ENCODE assay signal across 16 cellular contexts in genomic region chr22:21104126-21104691, GRCh38. TPM values are rescaled to one million over a fixed set of nuclear protein-coding genes. Genes with fewer than 3 reads are reported as not detected.
"Had no signal": no experiment of that assay in that cellular context is flagged by ENCODE, and none has a peak within 500 bp of the region (broad histone marks: within the 10 kb centered on the region; RNA-seq: fewer than 3 reads in every experiment).

No MANE protein-coding gene starts in this region.

- H3K36me3 Mint-ChIP-seq: natural killer cell treated with Interleukin-12 subunit alpha and Interleukin-12 subunit beta and Interleukin-15 and Interleukin-18, amount 100 ng/mL, for 72 hours had no signal

- DNase-seq: activated CD4-positive, alpha-beta T cell treated with anti-CD3 and anti-CD28 coated beads, Interleukin-2, amount 10 ng/mL, durations not matched to agents 7 days and 5 days; activated CD4-positive, CD25-positive, alpha-beta regulatory T cell; activated CD8-positive, alpha-beta memory T cell treated with anti-CD3 and anti-CD28 coated beads for 24 hours; activated naive CD4-positive, alpha-beta T cell treated with anti-CD3 and anti-CD28 coated beads for 36 hours; cortex of kidney; effector CD8-positive, alpha-beta T cell; left cardiac atrium; sigmoid colon; stimulated activated CD4-positive, alpha-beta T cell treated with anti-CD3 and anti-CD28 coated beads, Interleukin-2, amount 100 ng/mL, for 24 hours; stimulated activated naive CD4-positive, alpha-beta T cell had no signal

- H3K9me3 Mint-ChIP-seq: activated CD4-positive, alpha-beta T cell treated with anti-CD3 and anti-CD28 coated beads, Interleukin-2, amount 10 ng/mL, durations not matched to agents 7 days and 5 days; activated naive CD4-positive, alpha-beta T cell treated with anti-CD3 and anti-CD28 coated beads for 36 hours; natural killer cell treated with Interleukin-12 subunit alpha and Interleukin-12 subunit beta and Interleukin-15 and Interleukin-18, amount 100 ng/mL, for 72 hours; T-helper 1 cell treated with Interleukin-12 subunit alpha and Interleukin-12 subunit beta and Interleukin-4 antibody, amounts not matched to agents 30 μg/mL and 1 μg/mL, for 36 hours had no signal

- H3K27ac Mint-ChIP-seq: activated CD4-positive, alpha-beta T cell treated with anti-CD3 and anti-CD28 coated beads, Interleukin-2, amount 10 ng/mL, durations not matched to agents 7 days and 5 days; activated naive CD4-positive, alpha-beta T cell treated with anti-CD3 and anti-CD28 coated beads for 36 hours; T-helper 1 cell treated with Interleukin-12 subunit alpha and Interleukin-12 subunit beta and Interleukin-4 antibody, amounts not matched to agents 30 μg/mL and 1 μg/mL, for 36 hours had no signal

- H3K4me3 Mint-ChIP-seq: activated CD4-positive, alpha-beta T cell treated with anti-CD3 and anti-CD28 coated beads, Interleukin-2, amount 10 ng/mL, durations not matched to agents 7 days and 5 days; activated naive CD4-positive, alpha-beta T cell treated with anti-CD3 and anti-CD28 coated beads for 36 hours; natural killer cell treated with Interleukin-12 subunit alpha and Interleukin-12 subunit beta and Interleukin-15 and Interleukin-18, amount 100 ng/mL, for 72 hours; T-helper 1 cell treated with Interleukin-12 subunit alpha and Interleukin-12 subunit beta and Interleukin-4 antibody, amounts not matched to agents 30 μg/mL and 1 μg/mL, for 36 hours had no signal

RNA-seq across cellular contexts. Expression of gene LRRC74B, which starts 58.5 kb away (rescaled TPM):
- total RNA-seq: activated CD4-positive, alpha-beta T cell treated with anti-CD3 and anti-CD28 coated beads, Interleukin-2, amount 10 ng/mL, durations not matched to agents 7 days and 5 days; activated naive CD4-positive, alpha-beta T cell treated with anti-CD3 and anti-CD28 coated beads for 36 hours; astrocyte; cardiac septum; left cardiac atrium; mucosa of gallbladder; natural killer cell treated with Interleukin-12 subunit alpha and Interleukin-12 subunit beta and Interleukin-15 and Interleukin-18, amount 100 ng/mL, for 72 hours; omental fat pad; sigmoid colon had no signal
